In genomic region chr14:28783593-28784143, GRCh38 we compare ENCODE assay signal across 24 cellular contexts. TPM values are rescaled to one million over a fixed set of nuclear protein-coding genes. Genes with fewer than 3 reads are reported as not detected.
"Had no signal": no experiment of that assay in that cellular context is flagged by ENCODE, and none has a peak within 500 bp of the region (broad histone marks: within the 10 kb centered on the region; RNA-seq: fewer than 3 reads in every experiment).

No MANE protein-coding gene starts in this region.

- H3K27ac ChIP-seq: body of pancreas, esophagus muscularis mucosa, heart right ventricle, ovary, sigmoid colon had no signal

- H3K36me3 Mint-ChIP-seq: stimulated activated memory B cell treated with anti-CD40 and anti-IgM and Interleukin-4, amounts not matched to agents 10 μg/mL and 1 μg/mL and 100 μg/mL, for 72 hours had no signal

- H3K27ac Mint-ChIP-seq: activated B cell treated with CpG ODN at 0.5 μM for 24 hours; activated CD4-positive, alpha-beta memory T cell treated with anti-CD3 and anti-CD28 coated beads for 36 hours; activated naive CD8-positive, alpha-beta T cell; activated T-helper 1 cell treated with anti-CD3 and anti-CD28 coated beads, Interleukin-12 subunit alpha, Interleukin-12 subunit beta, Interleukin-2, Interleukin-4 antibody, amounts not matched to agents 30 ng/mL and 10 ng/mL and 1 ng/mL, durations not matched to agents 14 hours and 24 hours and 36 hours; dendritic cell treated with granulocyte-macrophage colony-stimulating factor and Interleukin-4, amounts not matched to agents 40 ng/mL and 50 ng/mL, for 4 days; naive B cell; stimulated activated memory B cell treated with anti-CD40 and anti-IgM and Interleukin-4, amounts not matched to agents 10 μg/mL and 1 μg/mL and 100 μg/mL, for 72 hours; T-helper 2 cell treated with Interferon-gamma antibody and Interleukin-4, amounts not matched to agents 5 μg/mL and 100 μg/mL, for 36 hours had no signal

- H3K4me3 ChIP-seq: body of pancreas, heart right ventricle, mucosa of descending colon, ovary, sigmoid colon had no signal

- H3K36me3 ChIP-seq: esophagus muscularis mucosa, heart right ventricle, ovary, sigmoid colon had no signal

- H3K9me3 ChIP-seq: body of pancreas, esophagus muscularis mucosa, mucosa of descending colon, ovary, sigmoid colon had no signal

- ATAC-seq: body of pancreas; heart right ventricle; mucosa of descending colon; stimulated activated memory B cell treated with anti-CD40 and anti-IgM and Interleukin-4, amounts not matched to agents 10 μg/mL and 1 μg/mL and 100 μg/mL, for 72 hours had no signal

- DNase-seq: activated B cell treated with CpG ODN at 0.5 μM for 24 hours; activated CD4-positive, alpha-beta memory T cell treated with anti-CD3 and anti-CD28 coated beads for 36 hours; activated CD4-positive, alpha-beta T cell treated with anti-CD3 and anti-CD28 coated beads for 4 hours; activated gamma-delta T cell treated with Interleukin-2 at 50 U/mL for 16 hours; activated T-cell treated with anti-CD3 and anti-CD28 coated beads for 4 hours; body of pancreas; cerebellar nuclear complex; effector memory CD4-positive, alpha-beta T cell; heart right ventricle; mesenchymal stem cell; mucosa of descending colon; naive B cell; ovary; sigmoid colon; stimulated activated CD4-positive, alpha-beta T cell treated with anti-CD3 and anti-CD28 coated beads, Interleukin-4, amount 100 ng/mL, for 4 hours had no signal

- H3K4me3 Mint-ChIP-seq: activated B cell treated with CpG ODN at 0.5 μM for 24 hours; activated CD4-positive, alpha-beta memory T cell treated with anti-CD3 and anti-CD28 coated beads for 36 hours; activated T-helper 1 cell treated with anti-CD3 and anti-CD28 coated beads, Interleukin-12 subunit alpha, Interleukin-12 subunit beta, Interleukin-2, Interleukin-4 antibody, amounts not matched to agents 30 ng/mL and 10 ng/mL and 1 ng/mL, durations not matched to agents 14 hours and 24 hours and 36 hours; dendritic cell treated with granulocyte-macrophage colony-stimulating factor and Interleukin-4, amounts not matched to agents 40 ng/mL and 50 ng/mL, for 4 days; stimulated activated memory B cell treated with anti-CD40 and anti-IgM and Interleukin-4, amounts not matched to agents 10 μg/mL and 1 μg/mL and 100 μg/mL, for 72 hours; T-helper 2 cell treated with Interferon-gamma antibody and Interleukin-4, amounts not matched to agents 5 μg/mL and 100 μg/mL, for 36 hours had no signal

RNA-seq across cellular contexts. Expression of gene FOXG1, which starts 17.1 kb away (rescaled TPM):
- total RNA-seq: activated B cell treated with CpG ODN at 0.5 μM for 24 hours; activated CD4-positive, alpha-beta memory T cell treated with anti-CD3 and anti-CD28 coated beads for 36 hours; activated T-helper 1 cell treated with anti-CD3 and anti-CD28 coated beads, Interleukin-12 subunit alpha, Interleukin-12 subunit beta, Interleukin-2, Interleukin-4 antibody, amounts not matched to agents 30 ng/mL and 10 ng/mL and 1 ng/mL, durations not matched to agents 14 hours and 24 hours and 36 hours; body of pancreas; endothelial cell of umbilical vein; heart right ventricle; lower leg skin; mucosa of descending colon; sigmoid colon; ureter had no signal
- polyA plus RNA-seq: endothelial cell of umbilical vein, heart right ventricle had no signal
